8 cellular contexts compared by ENCODE assay signal in genomic region chr6:17584241-17584803, GRCh38. TPM values are rescaled to one million over a fixed set of nuclear protein-coding genes. Genes with fewer than 3 reads are reported as not detected.
DNase-seq lines count a peak whose midpoint lies in the region; ATAC-seq, FAIRE-seq and TF ChIP-seq lines count a peak whose summit lies in the region.

No MANE protein-coding gene starts in this region.

- no peaks in the 10 kb centered on the region; the same call in 1 of the 2 replicates for H3K9me3 ChIP-seq in BE2C
- no peaks in the 10 kb centered on the region for H3K9me3 ChIP-seq in keratinocyte (ENCODE audit: control insufficient read depth, low read depth, low read length)

- no peak overlapping the region for H3K9ac ChIP-seq in keratinocyte (ENCODE audit: control insufficient read depth, extremely low read depth, insufficient read depth, low read length)

- H4K20me1 ChIP-seq in keratinocyte (ENCODE audit: control insufficient read depth, extremely low read depth, insufficient read depth, low read length) = no peaks in the 10 kb centered on the region

- H3K4me2 ChIP-seq in keratinocyte (ENCODE audit: control insufficient read depth, extremely low read depth, insufficient read depth, low read depth, low read length) = peak overlapping the region; percentile 12

- BruUV-seq in MCF 10A (replicated peaks; lab: Mats Ljungman, UMichigan) = no TSS peak

- no peaks in the 10 kb centered on the region for H3K4me1 ChIP-seq in BE2C
- peaks cover 5% of the 10 kb centered on the region for H3K4me1 ChIP-seq in keratinocyte (ENCODE audit: control insufficient read depth, extremely low read depth, insufficient read depth, low read length)

- H3K27me3 ChIP-seq in BE2C = no peaks in the 10 kb centered on the region
- H3K27me3 ChIP-seq in keratinocyte (ENCODE audit: control insufficient read depth, extremely low read depth, insufficient read depth, low read length) = no peaks in the 10 kb centered on the region

- no peaks in the 10 kb centered on the region for H3K9me3 Mint-ChIP-seq in MCF 10A (ENCODE audit: unreplicated experiment)

- H3K27ac Mint-ChIP-seq in MCF 10A (ENCODE audit: low read depth, unreplicated experiment) = no peak overlapping the region

- H3K79me2 ChIP-seq in keratinocyte (ENCODE audit: control insufficient read depth, insufficient read depth, low read length) = no peaks in the 10 kb centered on the region

- peaks cover 8% of the 10 kb centered on the region for H3K4me1 Mint-ChIP-seq in MCF 10A (ENCODE audit: insufficient read depth, unreplicated experiment)

- peak; percentile 55 for ATAC-seq in GM18907 (IDR thresholded peaks at IDR 0.05; ENCODE audit: unreplicated experiment)
- no peak for ATAC-seq in HG03097 (IDR thresholded peaks at IDR 0.05; ENCODE audit: low FRiP score, unreplicated experiment)

- no peaks in the 10 kb centered on the region for H3K27me3 Mint-ChIP-seq in MCF 10A (ENCODE audit: insufficient read depth, unreplicated experiment)

- peak overlapping the region; percentile 20 for H2AFZ ChIP-seq in keratinocyte (ENCODE audit: control insufficient read depth, low read length)

- FAIRE-seq in keratinocyte (lab: Jason Lieb, UNC) = peak; percentile 73

- TF ChIP-seq CTCF in BE2C (IDR thresholded peaks at IDR 0.05; ENCODE audit: low read depth, low read length) (peak; percentile 76), MCF 10A (IDR thresholded peaks at IDR 0.05; ENCODE audit: unreplicated experiment) (peak; percentile 72), keratinocyte (optimal IDR thresholded peaks at IDR 0.05 in 1 of 3, IDR thresholded peaks at IDR 0.05 in 1 of 3, conservative IDR thresholded peaks at IDR 0.05 in 1 of 3; ENCODE audit: extremely low read depth in 1 of 3, insufficient read depth in 2 of 3, low read length in 3 of 3) (peak; percentile 53 to 59 (median 58))

- no peak overlapping the region for H3K4me3 ChIP-seq in BE2C (ENCODE audit: low read depth, low read length)
- peak overlapping the region in 1 of 3 experiments; percentile 6 for H3K4me3 ChIP-seq in keratinocyte (ENCODE audit: control insufficient read depth in 2 of 3, extremely low read depth in 1 of 3, insufficient read depth in 2 of 3, low read depth in 1 of 3, low read length in 3 of 3)

- H3K36me3 ChIP-seq in BE2C (no peaks in the 10 kb centered on the region), keratinocyte (ENCODE audit: control insufficient read depth in 2 of 2, extremely low read depth in 1 of 2, insufficient read depth in 2 of 2, low read length in 2 of 2) (no peaks in the 10 kb centered on the region)

- H3K4me3 Mint-ChIP-seq in MCF 10A (ENCODE audit: unreplicated experiment) = no peak overlapping the region

- no peaks in the 10 kb centered on the region for H3K9me1 ChIP-seq in keratinocyte (ENCODE audit: control insufficient read depth, extremely low read depth, insufficient read depth, low read length)

- dilution Hi-C loops in keratinocyte (cut with MboI; ENCODE audit: extremely low pct_ligation_motif_present, low sequenced_read_pairs) = loop anchor here (25.0 kb wide), 1 partner anchor 422 kb away; no protein-coding TSS in a partner anchor

- POLR2A ChIA-PET in MCF 10A (lab: Yijun Ruan, JAX) = interaction anchor here (0.6 to 1.2 kb wide), 2 partner anchors 425 to 675 kb away, joined by 3 read pairs; no protein-coding TSS in a partner anchor

- peaks cover 6% of the 10 kb centered on the region for H3K36me3 Mint-ChIP-seq in MCF 10A (ENCODE audit: insufficient read depth, unreplicated experiment)

- H3K27ac ChIP-seq in keratinocyte (ENCODE audit: control insufficient read depth, insufficient read depth, low read length) = no peak overlapping the region

- DNase-seq in BE2C (peak; percentile 23), HT-29 (ENCODE audit: low spot score) (peak; percentile 68), NCI-H82 treated with DMSO at 0.1 percent for 48 hours (lab: John Stamatoyannopoulos, UW; ENCODE audit: unreplicated experiment) (peak; percentile 81), MCF 10A (ENCODE audit: unreplicated experiment) (peak; percentile 77), keratinocyte (ENCODE audit: low read depth, low spot score) (no peak), smooth muscle cell of the brain vasculature (ENCODE audit: low read depth, low spot score) (peak; percentile 63)

- intact Hi-C loops in MCF 10A (cut with micrococcal nuclease) = loop anchor here (1.0 to 10.0 kb wide), 3 partner anchors 302 to 920 kb away; partner anchors contain the start of gene RBM24

- CTCF ChIA-PET in MCF 10A (lab: Yijun Ruan, JAX) = interaction anchor here (0.6 to 7.6 kb wide), 22 partner anchors 11 to 435 kb away, joined by 3 to 113 read pairs (median 4); partner anchors contain the start of gene FAM8A1

RNA-seq across cellular contexts. Expression of gene FAM8A1, which starts 15.8 kb away (rescaled TPM):
- polyA plus RNA-seq in BE2C (2012; ENCODE audit: insufficient read depth, insufficient read length, low read depth) = 12.9 TPM
- total RNA-seq in HT-29 (2014; rRNA removed; shearing (Covaris generic)) = 9.4 and 9.9 TPM in 2 replicates
- total RNA-seq in MCF 10A (2022) = 12.7 and 14.4 TPM in 2 replicates
- 4.2 to 9.1 TPM (median 8.4 TPM) in 3 replicates for polyA plus RNA-seq in keratinocyte
- polyA plus RNA-seq in keratinocyte (2011; ENCODE audit: low read depth) = 1.9 TPM
- 4.0 and 8.3 TPM in 2 replicates for polyA plus RNA-seq in keratinocyte (2011; cell fraction: cytosol; rRNA removed)
- polyA plus RNA-seq in keratinocyte (2011; cell fraction: nucleus; rRNA removed) = 7.4 and 10.3 TPM in 2 replicates
- polyA plus RNA-seq in keratinocyte (2012; ENCODE audit: low replicate concordance) = 5.4 and 10.5 TPM in 2 replicates
- polyA minus RNA-seq in keratinocyte = 0.98 to 4.6 TPM (median 2.6 TPM) in 3 replicates
- 5.4 TPM for polyA minus RNA-seq in keratinocyte (2011; cell fraction: cytosol; rRNA and poly(A)+ RNA removed)
- polyA minus RNA-seq in keratinocyte (2011; cell fraction: nucleus; rRNA and poly(A)+ RNA removed) = 5.5 and 7.8 TPM in 2 replicates
